ENCODE assay signal across 8 cellular contexts in the genomic region with DNA sequence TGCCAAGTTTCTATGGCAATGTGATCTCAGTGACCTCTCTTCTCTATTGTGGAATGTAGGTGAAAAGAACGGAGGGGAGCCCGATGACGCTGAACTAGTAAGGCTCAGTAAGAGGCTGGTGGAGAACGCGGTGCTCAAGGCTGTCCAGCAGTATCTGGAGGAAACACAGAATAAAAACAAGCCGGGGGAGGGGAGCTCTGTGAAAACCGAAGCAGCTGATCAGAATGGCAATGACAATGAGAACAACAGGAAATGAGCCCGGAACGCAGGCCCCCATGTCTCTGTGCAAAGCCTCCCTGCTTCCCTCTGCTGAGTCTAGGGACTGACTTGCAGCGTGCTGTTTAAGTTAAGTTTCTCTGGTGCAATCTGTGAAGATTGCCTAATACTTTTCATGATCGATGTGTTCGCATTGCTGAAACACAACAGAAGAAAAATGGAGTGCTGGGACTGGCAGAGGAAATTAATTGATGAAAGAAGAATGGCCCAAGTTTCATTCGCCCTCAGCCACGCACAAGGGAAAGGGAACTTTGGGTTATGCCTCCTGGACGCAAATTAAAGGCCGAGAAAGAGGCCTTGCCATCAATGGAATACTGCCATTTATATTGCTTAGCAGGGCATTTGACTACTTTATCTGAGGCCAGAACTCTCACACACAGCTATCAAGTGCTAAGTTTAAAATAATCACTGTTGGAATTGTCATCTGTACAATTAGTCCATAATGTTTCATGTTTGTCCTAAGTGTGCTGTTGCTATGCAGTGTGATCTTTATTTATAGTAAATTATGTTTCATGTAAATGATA.
A peak's percentile ranks its signal among the peaks of the same experiment; 100 is the strongest.
DNase-seq lines count a peak whose midpoint lies in the region; ATAC-seq and TF ChIP-seq lines count a peak whose summit lies in the region.
"Had no signal": no experiment of that assay in that cellular context is flagged by ENCODE, and none has a peak within 500 bp of the region (broad histone marks: within the 10 kb centered on the region; RNA-seq: fewer than 3 reads in every experiment).

No MANE protein-coding gene starts in this region.

- no peaks in the 10 kb centered on the region for H3K27me3 ChIP-seq in Loucy (ENCODE audit: insufficient read depth, low read length, poor library complexity, severe bottlenecking)
- H3K27me3 ChIP-seq in heart left ventricle: no peaks in the 10 kb centered on the region
- no peaks in the 10 kb centered on the region for H3K27me3 ChIP-seq in spleen (replicated peaks in 1 of 7)

- no peak overlapping the region for H3K9ac ChIP-seq in Loucy (ENCODE audit: low read depth, low read length, poor library complexity, severe bottlenecking)

- H3K4me1 ChIP-seq in Loucy (ENCODE audit: insufficient read depth, low read length, poor library complexity, severe bottlenecking) (peaks cover 10% of the 10 kb centered on the region), heart left ventricle (peaks cover 0 to 15% (median 0%) of the 10 kb centered on the region in 12 donors), spleen (peaks cover 0 to 29% (median 17%) of the 10 kb centered on the region in 6 donors)

- no peaks in the 10 kb centered on the region for H3K79me2 ChIP-seq in Loucy (ENCODE audit: insufficient read depth, low read length)

- H3K27ac ChIP-seq in heart left ventricle (peak overlapping the region in 4 of 12 donors; percentile 4 to 56 (median 32)), spleen (peak overlapping the region; percentile 72 to 86 (median 80))

- H3K4me3 ChIP-seq in Loucy (ENCODE audit: low read length, poor library complexity, severe bottlenecking) (no peak overlapping the region), heart left ventricle (peak overlapping the region in 1 of 12 donors; percentile 15), spleen (peak overlapping the region in 2 of 8 donors; percentile 1 to 40)

- H3K36me3 ChIP-seq in Loucy (ENCODE audit: insufficient read depth, low read length) (peaks cover 4% of the 10 kb centered on the region; the same call in 1 of the 2 replicates), heart left ventricle (peaks cover 0 to 6% (median 0%) of the 10 kb centered on the region in 9 donors), spleen (peaks cover 0 to 19% (median 0%) of the 10 kb centered on the region in 6 donors)

- TF ChIP-seq CTCF in Loucy (conservative IDR thresholded peaks at IDR 0.05; ENCODE audit: low read length) (no peak), heart left ventricle (IDR thresholded peaks at IDR 0.05) (no peak), spleen (IDR thresholded peaks at IDR 0.05 in 8 of 11, conservative IDR thresholded peaks at IDR 0.05 in 3 of 11) (peak in 1 of 11 experiments; percentile 5)

- DNase-seq in activated T-cell treated with anti-CD3 and anti-CD28 coated beads for 1 hour (ENCODE audit: low read depth) (peak; percentile 49), heart left ventricle (peak in 3 of 5 donors; percentile 25 to 38 (median 32)), spleen (peak; percentile 92), NCI-H1105 (lab: John Stamatoyannopoulos, UW) (no peak), NCI-H2171 (lab: John Stamatoyannopoulos, UW) (no peak), GM19238 (ENCODE audit: insufficient read length, low spot score) (no peak)

- H3K9me2 ChIP-seq in Loucy (replicated peaks; ENCODE audit: low read depth, low read length): no peaks in the 10 kb centered on the region

- WGBS in heart left ventricle, 4 donors: 45 to 54% (median 53%) methylated on average over 16 of the region's 16 CpGs
- 12 to 20% (median 18%) methylated on average over 16 of the region's 16 CpGs for WGBS in spleen, 5 donors

- intact Hi-C loops in heart left ventricle (cut with DNase I) (no loop called here), spleen (cut with DNase I; ENCODE audit: low total_unique reads) (no loop called here)

- H3F3A ChIP-seq in Loucy (ENCODE audit: low read depth): no peaks in the 10 kb centered on the region

- peak overlapping the region; percentile 23 for H3K4me2 ChIP-seq in Loucy (ENCODE audit: low read depth, low read length, poor library complexity, severe bottlenecking)

- no peak overlapping the region; the same call in 1 of the 2 replicates for H2AFZ ChIP-seq in Loucy (ENCODE audit: low read length)

- TF ChIP-seq POLR2A in heart left ventricle (IDR thresholded peaks at IDR 0.05): no peak
- peak in 1 of 3 donors; percentile 11 for TF ChIP-seq POLR2A in spleen (IDR thresholded peaks at IDR 0.05)

- peak; percentile 39 to 58 (median 48) for ATAC-seq in heart left ventricle
- ATAC-seq: Panc1 had no signal

- no peaks in the 10 kb centered on the region for H3K9me3 ChIP-seq in Loucy (ENCODE audit: insufficient read depth, low read depth, low read length)
- no peaks in the 10 kb centered on the region for H3K9me3 ChIP-seq in heart left ventricle
- no peaks in the 10 kb centered on the region for H3K9me3 ChIP-seq in spleen

- H4K20me1 ChIP-seq in Loucy (ENCODE audit: insufficient read depth, low read length, poor library complexity, severe bottlenecking): no peaks in the 10 kb centered on the region

Comparison
In these comparisons a context has a peak if more than half of its experiments do, and no peak if none do; other contexts are left out.
1. DNase-seq: peak in activated T-cell treated with anti-CD3 and anti-CD28 coated beads for 1 hour (single experiment), heart left ventricle (3 of 5) and spleen (single experiment); none in NCI-H1105 (single experiment), NCI-H2171 (single experiment) and GM19238 (single experiment).